ENCODE assay signal across 1 cellular context in genomic region chr5:149628221-149628620, GRCh38.
TF ChIP-seq lines count a peak whose summit lies in the region.

No MANE protein-coding gene starts in this region.

TF ChIP-seq in GM12878, 131 proteins besides CTCF, POLR2A, EP300 and RAD21 (continued from another document):
- no peak for TF ChIP-seq IRF3 (IDR thresholded peaks at IDR 0.05)
- TF ChIP-seq GABPA (IDR thresholded peaks at IDR 0.05; ENCODE audit: low read depth): no peak
- no peak for TF ChIP-seq STAT1 (conservative IDR thresholded peaks at IDR 0.05)
- no peak for TF ChIP-seq JUNB (IDR thresholded peaks at IDR 0.05)
- TF ChIP-seq CHD2 (IDR thresholded peaks at IDR 0.05; ENCODE audit: borderline replicate concordance, low read depth, low read length): no peak
- no peak for TF ChIP-seq JUND (IDR thresholded peaks at IDR 0.05; ENCODE audit: low read depth, low read length)
- no peak for TF ChIP-seq PAX5 (IDR thresholded peaks at IDR 0.05; ENCODE audit: borderline replicate concordance, low read depth, low read length)
- TF ChIP-seq USF1 (IDR thresholded peaks at IDR 0.05; ENCODE audit: borderline replicate concordance, extremely low read length, insufficient read depth, low read depth, low read length): no peak
- TF ChIP-seq ZNF384 (IDR thresholded peaks at IDR 0.05; ENCODE audit: borderline replicate concordance, low read depth, low read length): no peak
- TF ChIP-seq KDM1A (IDR thresholded peaks at IDR 0.05; ENCODE audit: borderline replicate concordance): no peak
- no peak for TF ChIP-seq ZBTB40 (IDR thresholded peaks at IDR 0.05; ENCODE audit: borderline replicate concordance)
- no peak for TF ChIP-seq ZNF274 (IDR thresholded peaks at IDR 0.05; ENCODE audit: insufficient read depth, insufficient read length)
